In the genomic region with DNA sequence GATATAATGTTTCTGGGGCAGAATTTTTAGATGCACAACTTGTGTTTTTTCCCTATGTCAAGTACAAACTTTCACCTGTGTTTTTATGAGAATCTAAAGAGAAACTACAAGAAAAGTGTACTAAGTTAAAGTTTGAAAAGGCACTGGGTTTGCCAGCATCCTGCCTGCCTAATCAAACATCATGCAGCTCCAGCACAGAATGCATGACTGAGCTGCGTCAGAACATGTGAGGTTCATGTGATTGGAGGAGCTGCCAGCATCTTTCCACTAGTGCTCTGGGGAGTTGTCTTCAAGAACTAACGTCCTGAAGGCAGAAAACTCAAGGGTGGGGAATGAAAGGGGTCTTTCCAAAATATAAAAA, we compare ENCODE assay signal across 8 cellular contexts. TPM values are rescaled to one million over a fixed set of nuclear protein-coding genes. Genes with fewer than 3 reads are reported as not detected.
DNase-seq lines count a peak whose midpoint lies in the region; ATAC-seq, FAIRE-seq and TF ChIP-seq lines count a peak whose summit lies in the region.

No MANE protein-coding gene starts in this region.

- H3K9me3 ChIP-seq in tibial artery: no peaks in the 10 kb centered on the region

- H3K36me3 ChIP-seq in tibial artery: no peaks in the 10 kb centered on the region

- H3K27ac ChIP-seq in tibial artery: peak overlapping the region; percentile 59 to 64

- no peak for FAIRE-seq in HTR-8/SVneo (lab: Jason Lieb, UNC)

- TF ChIP-seq CTCF in tibial artery (IDR thresholded peaks at IDR 0.05): no peak

- DNase-seq in Right ventricle myocardium inferior (ENCODE audit: missing footprints) (no peak), cardiac septum (ENCODE audit: low spot score) (no peak), globus pallidus (ENCODE audit: low spot score) (peak; percentile 38), tibial artery (peak; percentile 65 to 81), HTR-8/SVneo (ENCODE audit: insufficient read length, low spot score) (no peak), NCI-H1436 (lab: John Stamatoyannopoulos, UW) (no peak)
- DNase-seq in activated CD4-positive, alpha-beta T cell treated with anti-CD3 and anti-CD28 coated beads for 48 hours: peak; percentile 50

- no peak overlapping the region for H3K4me3 ChIP-seq in tibial artery

- H3K27me3 ChIP-seq in tibial artery: no peaks in the 10 kb centered on the region

- peaks cover 0 to 21% (median 4%) of the 10 kb centered on the region in 4 donors for H3K4me1 ChIP-seq in tibial artery

- intact Hi-C loops in Right ventricle myocardium inferior (cut with DNase I) (no loop called here), cardiac septum (cut with DNase I) (no loop called here), tibial artery (cut with DNase I; ENCODE audit: low total_unique reads) (loop anchor here (10.0 kb wide), 1 partner anchor 838 kb away; a partner anchor contains a TSS)

- ATAC-seq in Right ventricle myocardium inferior (peak; percentile 74), HG02981 (IDR thresholded peaks at IDR 0.05; ENCODE audit: unreplicated experiment) (peak; percentile 45)

RNA-seq across cellular contexts. Expression of a gene that starts 46.1 kb away (rescaled TPM):
- 6.9 TPM for total RNA-seq in Right ventricle myocardium inferior
- 9.3 TPM for total RNA-seq in cardiac septum

Comparison
In these comparisons a context has a peak if more than half of its experiments do, and no peak if none do; other contexts are left out.
1. DNase-seq: peak in activated CD4-positive, alpha-beta T cell treated with anti-CD3 and anti-CD28 coated beads for 48 hours (single experiment), globus pallidus (single experiment) and tibial artery (2 of 2); none in Right ventricle myocardium inferior (single experiment), cardiac septum (single experiment), HTR-8/SVneo (single experiment) and NCI-H1436 (single experiment).